In the genomic region with DNA sequence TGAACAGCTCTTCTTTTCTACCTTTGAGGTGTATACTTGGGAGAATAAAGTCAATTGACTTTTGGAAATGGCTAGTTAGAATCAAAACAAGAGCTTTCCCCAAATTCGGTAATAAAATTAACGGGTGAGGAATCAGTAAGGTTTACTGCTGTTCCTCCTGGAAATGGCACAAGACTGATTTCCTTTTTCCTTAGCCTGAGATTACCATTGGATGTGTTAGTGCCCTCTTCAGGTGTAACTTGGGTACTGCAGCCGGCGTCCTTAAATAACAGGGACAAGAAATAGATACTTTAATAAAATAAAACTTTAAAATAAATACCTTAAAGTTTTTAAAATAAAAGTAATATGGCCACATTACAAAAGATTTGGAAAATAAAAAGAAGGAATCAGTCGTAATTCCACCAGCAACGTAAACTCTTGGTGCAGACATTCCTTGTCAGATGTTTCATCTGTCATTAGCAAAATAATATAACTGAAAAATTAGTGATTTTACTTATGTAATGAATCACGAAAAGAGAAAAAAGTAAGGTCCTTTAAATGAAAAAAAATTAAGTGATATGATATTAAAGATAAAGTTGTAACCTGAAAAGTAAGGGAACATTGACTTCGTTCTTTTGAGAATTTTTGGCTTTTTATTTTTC, we compare ENCODE assay signal across 8 cellular contexts. TPM values are rescaled to one million over a fixed set of nuclear protein-coding genes. Genes with fewer than 3 reads are reported as not detected.
DNase-seq lines count a peak whose midpoint lies in the region; ATAC-seq, FAIRE-seq and TF ChIP-seq lines count a peak whose summit lies in the region.

No MANE protein-coding gene starts in this region.

- peak; percentile 97 for TF ChIP-seq CTCF in foreskin keratinocyte (conservative IDR thresholded peaks at IDR 0.05)

- peaks cover 4% of the 10 kb centered on the region for H3K4me1 Mint-ChIP-seq in activated T-helper 17 cell treated with anti-CD3 and anti-CD28 coated beads, Interleukin-2, amount 50 U/mL, for 72 hours

- no peaks in the 10 kb centered on the region for H3K9me3 Mint-ChIP-seq in activated T-helper 17 cell treated with anti-CD3 and anti-CD28 coated beads, Interleukin-2, amount 50 U/mL, for 72 hours

- H3K27ac Mint-ChIP-seq in activated T-helper 17 cell treated with anti-CD3 and anti-CD28 coated beads, Interleukin-2, amount 50 U/mL, for 72 hours: peak overlapping the region; percentile 10

- H3K4me1 ChIP-seq in foreskin keratinocyte: no peaks in the 10 kb centered on the region

- no peak for FAIRE-seq in urothelium cell line (lab: Jason Lieb, UNC)

- H3K27me3 Mint-ChIP-seq in activated T-helper 17 cell treated with anti-CD3 and anti-CD28 coated beads, Interleukin-2, amount 50 U/mL, for 72 hours: no peaks in the 10 kb centered on the region

- DNase-seq in DMS 273 treated with DMSO at 0.1 percent for 48 hours (lab: John Stamatoyannopoulos, UW) (peak; percentile 40), Kasumi-1 (lab: John Stamatoyannopoulos, UW) (peak; percentile 73 to 88), RPMI8226 (peak; percentile 79), foreskin keratinocyte (peak in 1 of 2 donors; percentile 51), posterior cingulate gyrus (peak in 8 of 10 donors; percentile 23 to 88 (median 78)), urothelium cell line (ENCODE audit: low spot score) (peak; percentile 58), HuH-7.5 (ENCODE audit: low spot score) (no peak)

- no peak overlapping the region for H3K27ac ChIP-seq in foreskin keratinocyte

- ATAC-seq in activated T-helper 17 cell treated with anti-CD3 and anti-CD28 coated beads, Interleukin-2, amount 50 U/mL, for 72 hours (replicated peaks): no peak
- peak; percentile 29 for ATAC-seq in foreskin keratinocyte

- H3K4me3 Mint-ChIP-seq in activated T-helper 17 cell treated with anti-CD3 and anti-CD28 coated beads, Interleukin-2, amount 50 U/mL, for 72 hours: no peak overlapping the region

- no peaks in the 10 kb centered on the region for H3K27me3 ChIP-seq in foreskin keratinocyte

- intact Hi-C loops in posterior cingulate gyrus (cut with DNase I): loop anchor here (2.0 to 5.0 kb wide), 3 partner anchors 57 to 100 kb away; a partner anchor contains a TSS

- no peaks in the 10 kb centered on the region for H3K36me3 Mint-ChIP-seq in activated T-helper 17 cell treated with anti-CD3 and anti-CD28 coated beads, Interleukin-2, amount 50 U/mL, for 72 hours (ENCODE audit: low read depth)

RNA-seq across cellular contexts. Expression of a gene that starts 29.7 kb away (rescaled TPM):
- total RNA-seq in activated T-helper 17 cell treated with anti-CD3 and anti-CD28 coated beads, Interleukin-2, amount 50 U/mL, for 72 hours: 1 to 10 TPM in 1 of 2 donors, under 1 TPM in 1; 0.45 to 1.3 TPM
- total RNA-seq in foreskin keratinocyte: 5.4 and 5.6 TPM in 2 replicates
- 2.4 and 2.5 TPM in 2 replicates for polyA plus RNA-seq in foreskin keratinocyte

RNA-seq across cellular contexts. Expression of a gene that starts 57.5 kb away (rescaled TPM):
- total RNA-seq in activated T-helper 17 cell treated with anti-CD3 and anti-CD28 coated beads, Interleukin-2, amount 50 U/mL, for 72 hours: 10 to 100 TPM; 53.2 to 59.3 TPM
- total RNA-seq in foreskin keratinocyte: 56.5 and 57.1 TPM in 2 replicates
- 39.0 and 43.5 TPM in 2 replicates for polyA plus RNA-seq in foreskin keratinocyte
